ENCODE assay signal across 25 cellular contexts in the genomic region with DNA sequence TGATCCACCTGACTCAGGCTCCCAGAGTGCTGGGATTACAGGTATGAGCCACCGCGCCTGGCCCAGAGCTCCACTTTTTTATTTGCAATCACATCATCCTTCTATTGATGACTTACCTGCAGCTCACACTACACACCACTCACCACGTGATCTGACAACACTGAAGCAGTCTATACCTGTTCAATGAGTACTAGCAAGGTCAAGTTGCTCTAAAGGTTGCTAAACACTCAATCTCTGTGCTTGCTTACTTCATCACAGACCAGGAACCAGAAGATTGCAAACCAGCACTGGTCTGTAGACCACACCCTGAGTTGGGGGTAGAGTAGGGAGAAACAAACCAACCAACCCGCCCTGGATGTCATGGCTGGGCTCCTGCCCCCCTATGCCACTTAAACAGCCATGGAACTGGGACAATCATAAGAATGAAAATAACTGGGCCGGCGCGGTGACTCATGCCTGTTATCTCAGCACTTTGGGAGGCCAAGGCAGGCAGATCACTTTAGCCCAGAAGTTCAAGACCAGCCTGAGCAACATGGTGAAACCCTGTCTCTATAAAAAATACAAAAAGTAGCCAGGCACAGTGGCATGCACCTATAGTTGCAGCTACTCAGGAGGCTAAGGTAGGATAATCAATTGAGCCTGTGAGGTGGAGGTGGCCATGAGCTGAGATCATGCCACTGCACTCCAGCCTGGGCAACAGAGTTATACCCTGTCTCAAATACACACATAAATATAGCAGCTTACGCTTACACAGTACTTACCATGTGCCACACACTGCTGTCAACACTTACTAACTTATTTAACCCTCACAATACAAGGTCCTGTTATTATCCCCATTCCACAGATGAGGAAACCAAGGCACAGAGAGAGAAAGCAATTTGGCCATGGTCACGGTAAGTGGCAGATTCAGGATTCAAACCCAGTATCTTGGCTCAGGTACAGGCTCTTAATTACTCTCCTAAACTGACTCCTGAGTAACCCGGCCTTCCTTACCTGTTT. TPM values are rescaled to one million over a fixed set of nuclear protein-coding genes. Genes with fewer than 3 reads are reported as not detected.
DNase-seq lines count a peak whose midpoint lies in the region; ATAC-seq and TF ChIP-seq lines count a peak whose summit lies in the region.
"Had no signal": no experiment of that assay in that cellular context is flagged by ENCODE, and none has a peak within 500 bp of the region (broad histone marks: within the 10 kb centered on the region; RNA-seq: fewer than 3 reads in every experiment).

No MANE protein-coding gene starts in this region.

- peak; percentile 96 for ATAC-seq in esophagus mucosa
- ATAC-seq in stimulated activated effector memory CD8-positive, alpha-beta T cell treated with anti-CD3 and anti-CD28 coated beads, Interleukin-12 subunit alpha, Interleukin-12 subunit beta, amount 100 ng/mL, for 72 hours = no peak
- ATAC-seq in HG03280 (IDR thresholded peaks at IDR 0.05; ENCODE audit: unreplicated experiment) = no peak
- ATAC-seq: effector memory CD8-positive, alpha-beta T cell had no signal

- no peak overlapping the region for H3K4me3 ChIP-seq in WERI-Rb-1 (ENCODE audit: low read depth, low read length)
- H3K4me3 ChIP-seq: coronary artery, GM23248, lung, upper lobe of left lung had no signal

- H3K36me3 ChIP-seq in WERI-Rb-1 = peaks cover 27% of the 10 kb centered on the region
- H3K36me3 ChIP-seq: upper lobe of left lung had no signal

- H3K9me3 ChIP-seq in WERI-Rb-1 (ENCODE audit: severe bottlenecking) = no peaks in the 10 kb centered on the region
- H3K9me3 ChIP-seq: upper lobe of left lung had no signal

- peak; percentile 15 for DNase-seq in DMS53 (lab: John Stamatoyannopoulos, UW)
- DNase-seq in DMS53 treated with DMSO at 0.1 percent for 48 hours (lab: John Stamatoyannopoulos, UW; ENCODE audit: unreplicated experiment) = no peak
- DNase-seq in WERI-Rb-1 = no peak
- DNase-seq in stimulated activated effector memory CD8-positive, alpha-beta T cell treated with anti-CD3 and anti-CD28 coated beads, Interleukin-12 subunit alpha, Interleukin-12 subunit beta, amount 100 ng/mL, for 72 hours (ENCODE audit: low spot score in 2 of 2) = no peak
- no peak for DNase-seq in NCI-H2029 (lab: John Stamatoyannopoulos, UW)
- no peak for DNase-seq in NCI-H2081 treated with DMSO at 0.1 percent for 48 hours (lab: John Stamatoyannopoulos, UW)
- DNase-seq: activated CD4-positive, CD25-positive, alpha-beta regulatory T cell treated with anti-CD3 and anti-CD28 coated beads, Interleukin-2, amount 50 U/mL, for 72 hours; activated T-cell treated with anti-CD3 and anti-CD28 coated beads, Interleukin-2, amount 50 U/mL, for 24 hours; amniotic stem cell; DMS79; effector memory CD8-positive, alpha-beta T cell; GM23248; NCI-H1092; NCI-H1930; NCI-H2227 treated with DMSO at 0.1 percent for 48 hours; SHP77; stimulated activated CD8-positive, alpha-beta memory T cell treated with anti-CD3 and anti-CD28 coated beads, Interleukin-4, amount 100 ng/mL, for 48 hours; SW 1271; upper lobe of left lung had no signal

- no peaks in the 10 kb centered on the region for H3K9me3 Mint-ChIP-seq in stimulated activated effector memory CD8-positive, alpha-beta T cell treated with anti-CD3 and anti-CD28 coated beads, Interleukin-12 subunit alpha, Interleukin-12 subunit beta, amount 100 ng/mL, for 72 hours
- H3K9me3 Mint-ChIP-seq: activated T-cell treated with anti-CD3 and anti-CD28 coated beads, Interleukin-2, amount 50 U/mL, for 24 hours; effector memory CD8-positive, alpha-beta T cell had no signal

- no peak for TF ChIP-seq CTCF in WERI-Rb-1 (IDR thresholded peaks at IDR 0.05; ENCODE audit: low read depth, low read length)

- peaks cover 30% of the 10 kb centered on the region for H3K4me1 Mint-ChIP-seq in stimulated activated effector memory CD8-positive, alpha-beta T cell treated with anti-CD3 and anti-CD28 coated beads, Interleukin-12 subunit alpha, Interleukin-12 subunit beta, amount 100 ng/mL, for 72 hours
- H3K4me1 Mint-ChIP-seq: B cell had no signal

- no peak overlapping the region for H3K4me3 Mint-ChIP-seq in stimulated activated effector memory CD8-positive, alpha-beta T cell treated with anti-CD3 and anti-CD28 coated beads, Interleukin-12 subunit alpha, Interleukin-12 subunit beta, amount 100 ng/mL, for 72 hours
- H3K4me3 Mint-ChIP-seq: activated T-cell treated with anti-CD3 and anti-CD28 coated beads, Interleukin-2, amount 50 U/mL, for 24 hours; B cell; effector memory CD8-positive, alpha-beta T cell had no signal

- H3K36me3 Mint-ChIP-seq in stimulated activated effector memory CD8-positive, alpha-beta T cell treated with anti-CD3 and anti-CD28 coated beads, Interleukin-12 subunit alpha, Interleukin-12 subunit beta, amount 100 ng/mL, for 72 hours = no peaks in the 10 kb centered on the region

- H3K27ac Mint-ChIP-seq in stimulated activated effector memory CD8-positive, alpha-beta T cell treated with anti-CD3 and anti-CD28 coated beads, Interleukin-12 subunit alpha, Interleukin-12 subunit beta, amount 100 ng/mL, for 72 hours = peak overlapping the region; percentile 73
- H3K27ac Mint-ChIP-seq: activated T-cell treated with anti-CD3 and anti-CD28 coated beads, Interleukin-2, amount 50 U/mL, for 24 hours; B cell had no signal

- H3K27me3 ChIP-seq in WERI-Rb-1 (ENCODE audit: insufficient read depth, low read depth, severe bottlenecking) = no peaks in the 10 kb centered on the region
- H3K27me3 ChIP-seq: upper lobe of left lung had no signal

- peak overlapping the region; percentile 50 for H3K27ac ChIP-seq in WERI-Rb-1
- H3K27ac ChIP-seq: 22Rv1, coronary artery, GM23248, upper lobe of left lung had no signal

RNA-seq across cellular contexts. Expression of a gene that starts 19.4 kb away (rescaled TPM):
- total RNA-seq in esophagus mucosa = 37.9 TPM
